ENCODE assay signal across 15 cellular contexts in the genomic region with DNA sequence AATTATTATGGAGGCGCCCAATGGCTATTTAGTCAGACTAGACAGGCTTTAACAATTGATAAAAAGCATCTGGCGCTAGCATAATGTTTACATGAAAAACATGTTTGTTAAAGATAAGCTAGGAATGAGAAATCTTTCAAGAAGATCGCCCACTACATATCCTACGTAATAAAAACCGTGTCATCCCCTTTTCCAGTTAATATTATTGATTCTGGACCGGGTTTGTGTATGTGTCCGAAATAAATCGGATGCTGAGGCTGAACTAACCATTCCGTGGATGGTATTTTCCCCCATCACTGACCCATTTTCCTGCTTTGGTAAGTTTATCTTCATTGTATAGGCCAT. TPM values are rescaled to one million over a fixed set of nuclear protein-coding genes. Genes with fewer than 3 reads are reported as not detected.
DNase-seq lines count a peak whose midpoint lies in the region; ATAC-seq and TF ChIP-seq lines count a peak whose summit lies in the region.
"Had no signal": no experiment of that assay in that cellular context is flagged by ENCODE, and none has a peak within 500 bp of the region (broad histone marks: within the 10 kb centered on the region; RNA-seq: fewer than 3 reads in every experiment).

No MANE protein-coding gene starts in this region.

- no peak overlapping the region for H2BK120ac ChIP-seq in mesendoderm (ENCODE audit: low read depth, low read length)

- peaks cover 20% of the 10 kb centered on the region for H3K9me3 ChIP-seq in endodermal cell (ENCODE audit: control insufficient read depth, low read length)
- H3K9me3 ChIP-seq in stomach smooth muscle (ENCODE audit: control insufficient read depth in 2 of 2, low read length in 2 of 2), result no peaks in the 10 kb centered on the region
- H3K9me3 ChIP-seq: mucosa of descending colon had no signal

- H3K27me3 Mint-ChIP-seq in WTC11 (ENCODE audit: low read depth) (no peaks in the 10 kb centered on the region), endodermal cell (ENCODE audit: insufficient read depth) (no peaks in the 10 kb centered on the region)
- H3K27me3 Mint-ChIP-seq in activated CD4-positive, alpha-beta memory T cell treated with anti-CD3 and anti-CD28 coated beads for 36 hours, result peaks cover 44% of the 10 kb centered on the region

- H2BK15ac ChIP-seq in mesendoderm (replicated peaks; ENCODE audit: low read depth), result no peak overlapping the region

- CTCF ChIA-PET in WTC11 (lab: Charles Lee), result interaction anchor here (1.5 kb wide), 2 partner anchors 10 to 25 kb away, joined by 5 to 9 read pairs; no protein-coding TSS in a partner anchor
- CTCF ChIA-PET in activated CD4-positive, alpha-beta memory T cell treated with anti-CD3 and anti-CD28 coated beads for 36 hours (lab: Charles Lee), result no interaction called here

- no peak for TF ChIP-seq CTCF in WTC11 (IDR thresholded peaks at IDR 0.05)
- TF ChIP-seq CTCF in endodermal cell (conservative IDR thresholded peaks at IDR 0.05), result no peak

- H3K79me2 ChIP-seq in mesendoderm (ENCODE audit: control insufficient read depth, insufficient read depth, low read length), result peaks cover 9% of the 10 kb centered on the region

- H3K4me1 Mint-ChIP-seq in WTC11 (peaks cover 34% of the 10 kb centered on the region), endodermal cell (peaks cover 68% of the 10 kb centered on the region)
- H3K4me1 Mint-ChIP-seq in activated CD4-positive, alpha-beta memory T cell treated with anti-CD3 and anti-CD28 coated beads for 36 hours (ENCODE audit: low read depth), result peaks cover 8% of the 10 kb centered on the region
- peaks cover 5% of the 10 kb centered on the region for H3K4me1 Mint-ChIP-seq in stimulated activated effector memory CD8-positive, alpha-beta T cell treated with anti-CD3 and anti-CD28 coated beads, Interleukin-12 subunit alpha, Interleukin-12 subunit beta, amount 100 ng/mL, for 72 hours
- H3K4me1 Mint-ChIP-seq: activated B cell treated with CpG ODN at 0.5 μM for 24 hours had no signal

- no peak overlapping the region for H3K23ac ChIP-seq in mesendoderm (ENCODE audit: low read length)

- no peak overlapping the region for H3K4me3 ChIP-seq in endodermal cell (ENCODE audit: low read length)
- no peak overlapping the region for H3K4me3 ChIP-seq in mesendoderm (ENCODE audit: low read length)
- H3K4me3 ChIP-seq in stomach smooth muscle (ENCODE audit: low read length in 2 of 2), result peak overlapping the region in 1 of 2 donors; percentile 59
- H3K4me3 ChIP-seq: mucosa of descending colon had no signal

- peaks cover 4% of the 10 kb centered on the region; the same call in 1 of the 2 replicates for H3K36me3 Mint-ChIP-seq in WTC11
- H3K36me3 Mint-ChIP-seq in endodermal cell (ENCODE audit: low read depth), result peaks cover 47% of the 10 kb centered on the region
- H3K36me3 Mint-ChIP-seq in activated CD4-positive, alpha-beta memory T cell treated with anti-CD3 and anti-CD28 coated beads for 36 hours, result no peaks in the 10 kb centered on the region
- no peaks in the 10 kb centered on the region for H3K36me3 Mint-ChIP-seq in stimulated activated effector memory CD8-positive, alpha-beta T cell treated with anti-CD3 and anti-CD28 coated beads, Interleukin-12 subunit alpha, Interleukin-12 subunit beta, amount 100 ng/mL, for 72 hours

- peak overlapping the region; percentile 41 for H3K18ac ChIP-seq in mesendoderm (ENCODE audit: low read length)

- peaks cover 10% of the 10 kb centered on the region for H3K79me1 ChIP-seq in mesendoderm (ENCODE audit: low read length)

- H3K27ac Mint-ChIP-seq in WTC11, result no peak overlapping the region
- peak overlapping the region; percentile 78 for H3K27ac Mint-ChIP-seq in endodermal cell
- no peak overlapping the region for H3K27ac Mint-ChIP-seq in activated CD4-positive, alpha-beta memory T cell treated with anti-CD3 and anti-CD28 coated beads for 36 hours
- no peak overlapping the region for H3K27ac Mint-ChIP-seq in stimulated activated effector memory CD8-positive, alpha-beta T cell treated with anti-CD3 and anti-CD28 coated beads, Interleukin-12 subunit alpha, Interleukin-12 subunit beta, amount 100 ng/mL, for 72 hours
- H3K27ac Mint-ChIP-seq: activated B cell treated with CpG ODN at 0.5 μM for 24 hours; activated T-helper 2 cell treated with anti-CD3 and anti-CD28 coated beads, Interferon-gamma antibody, Interleukin-2, Interleukin-4, amounts not matched to agents 10 μg/mL and 5 μg/mL and 100 μg/mL, durations not matched to agents 14 hours and 24 hours and 36 hours had no signal

- intact Hi-C loops in activated CD4-positive, alpha-beta memory T cell treated with anti-CD3 and anti-CD28 coated beads for 36 hours (cut with micrococcal nuclease), result no loop called here

- H3K9ac ChIP-seq in endodermal cell (ENCODE audit: extremely low read depth, low read length, poor library complexity, severe bottlenecking) (no peak overlapping the region), mesendoderm (ENCODE audit: low read length) (no peak overlapping the region), stomach smooth muscle (ENCODE audit: low read length in 2 of 2) (peak overlapping the region; percentile 27 to 58)

- peaks cover 38% of the 10 kb centered on the region for H3K4me1 ChIP-seq in endodermal cell (ENCODE audit: control insufficient read depth, insufficient read depth, low read length)
- H3K4me1 ChIP-seq in mesendoderm (ENCODE audit: control insufficient read depth, low read depth, low read length), result peaks cover 22% of the 10 kb centered on the region
- H3K4me1 ChIP-seq in stomach smooth muscle (ENCODE audit: control insufficient read depth, insufficient read depth, low read length), result peaks cover 78% of the 10 kb centered on the region

- WGBS in endodermal cell (ENCODE audit: insufficient coverage in 1 of 2, insufficient read length in 1 of 2), 2 experiments, result 91 to 95% methylated on average over 9 of the region's 9 CpGs
- no CpG with 5 or more reads among the region's 9 CpGs for WGBS in mesendoderm (ENCODE audit: extremely low coverage, insufficient coverage, low lambda C conversion rate)

- H2BK5ac ChIP-seq in mesendoderm (ENCODE audit: low read length), result peak overlapping the region; percentile 64

- no peak overlapping the region for H3K4ac ChIP-seq in mesendoderm (ENCODE audit: low read depth, low read length)

- H3K9me3 Mint-ChIP-seq in WTC11, result peaks cover 10% of the 10 kb centered on the region
- peaks cover 6% of the 10 kb centered on the region for H3K9me3 Mint-ChIP-seq in endodermal cell
- no peaks in the 10 kb centered on the region for H3K9me3 Mint-ChIP-seq in activated CD4-positive, alpha-beta memory T cell treated with anti-CD3 and anti-CD28 coated beads for 36 hours
- H3K9me3 Mint-ChIP-seq in stimulated activated effector memory CD8-positive, alpha-beta T cell treated with anti-CD3 and anti-CD28 coated beads, Interleukin-12 subunit alpha, Interleukin-12 subunit beta, amount 100 ng/mL, for 72 hours, result no peaks in the 10 kb centered on the region
- H3K9me3 Mint-ChIP-seq: activated B cell treated with CpG ODN at 0.5 μM for 24 hours; activated T-helper 2 cell treated with anti-CD3 and anti-CD28 coated beads, Interferon-gamma antibody, Interleukin-2, Interleukin-4, amounts not matched to agents 10 μg/mL and 5 μg/mL and 100 μg/mL, durations not matched to agents 14 hours and 24 hours and 36 hours had no signal

- no peak overlapping the region for H3K4me2 ChIP-seq in mesendoderm (ENCODE audit: low read length)

- ATAC-seq in WTC11, result no peak
- no peak for ATAC-seq in GM18868 (IDR thresholded peaks at IDR 0.05; ENCODE audit: unreplicated experiment)
- ATAC-seq in stimulated activated effector memory CD8-positive, alpha-beta T cell treated with anti-CD3 and anti-CD28 coated beads, Interleukin-12 subunit alpha, Interleukin-12 subunit beta, amount 100 ng/mL, for 72 hours, result no peak
- ATAC-seq: mucosa of descending colon had no signal

- no peak overlapping the region for H4K8ac ChIP-seq in mesendoderm (ENCODE audit: low read depth, low read length)

- H3K4me3 Mint-ChIP-seq in WTC11 (peak overlapping the region; percentile 42; the same call in 1 of the 2 replicates), endodermal cell (peak overlapping the region; percentile 42)
- H3K4me3 Mint-ChIP-seq in activated CD4-positive, alpha-beta memory T cell treated with anti-CD3 and anti-CD28 coated beads for 36 hours, result no peak overlapping the region
- no peak overlapping the region for H3K4me3 Mint-ChIP-seq in stimulated activated effector memory CD8-positive, alpha-beta T cell treated with anti-CD3 and anti-CD28 coated beads, Interleukin-12 subunit alpha, Interleukin-12 subunit beta, amount 100 ng/mL, for 72 hours
- H3K4me3 Mint-ChIP-seq: activated B cell treated with CpG ODN at 0.5 μM for 24 hours had no signal

- H3K56ac ChIP-seq in mesendoderm (ENCODE audit: low read length), result peak overlapping the region; percentile 77

- H2AK5ac ChIP-seq in mesendoderm (ENCODE audit: low read length), result peak overlapping the region; percentile 35

- H4K5ac ChIP-seq in mesendoderm (ENCODE audit: low read length), result no peak overlapping the region

- H3K27me3 ChIP-seq in endodermal cell (ENCODE audit: control insufficient read depth, insufficient read depth, low read length, poor library complexity, severe bottlenecking) (no peaks in the 10 kb centered on the region), mesendoderm (ENCODE audit: insufficient read depth, low read length, poor library complexity) (no peaks in the 10 kb centered on the region), stomach smooth muscle (ENCODE audit: control insufficient read depth in 1 of 2, insufficient read depth in 2 of 2, low read length in 2 of 2) (no peaks in the 10 kb centered on the region)

- DNase-seq in WTC11 (ENCODE audit: low spot score) (no peak), endodermal cell (no peak), mesendoderm (no peak), GF-D8 (lab: John Stamatoyannopoulos, UW) (no peak)
- no peak for DNase-seq in activated CD4-positive, alpha-beta memory T cell treated with anti-CD3 and anti-CD28 coated beads for 36 hours
- no peak for DNase-seq in stimulated activated effector memory CD8-positive, alpha-beta T cell treated with anti-CD3 and anti-CD28 coated beads, Interleukin-12 subunit alpha, Interleukin-12 subunit beta, amount 100 ng/mL, for 72 hours (ENCODE audit: low spot score in 2 of 2)
- DNase-seq: activated B cell treated with CpG ODN at 0.5 μM for 24 hours, amygdala, DMS 273 treated with DMSO at 0.1 percent for 48 hours, HCEC 1CT, mucosa of descending colon, NCI-H146 had no signal

- H3K27ac ChIP-seq in endodermal cell (ENCODE audit: low read depth, low read length), result no peak overlapping the region
- H3K27ac ChIP-seq in mesendoderm (ENCODE audit: low read depth, low read length), result peak overlapping the region; percentile 36
- H3K27ac ChIP-seq in stomach smooth muscle (ENCODE audit: low read length), result peak overlapping the region; percentile 74

- POLR2A ChIA-PET in WTC11 (lab: Charles Lee), result interaction anchor here (0.6 to 1.0 kb wide), 3 partner anchors 9 to 187 kb away, joined by 3 read pairs; a partner anchor contains a TSS
- POLR2A ChIA-PET in activated CD4-positive, alpha-beta memory T cell treated with anti-CD3 and anti-CD28 coated beads for 36 hours (lab: Charles Lee), result no interaction called here

- H3K36me3 ChIP-seq in endodermal cell (ENCODE audit: control insufficient read depth, insufficient read depth, low read length) (peaks cover 65% of the 10 kb centered on the region), mesendoderm (ENCODE audit: control insufficient read depth, insufficient read depth, low read length) (no peaks in the 10 kb centered on the region), stomach smooth muscle (ENCODE audit: control insufficient read depth in 2 of 2, insufficient read depth in 2 of 2, low read length in 2 of 2) (peaks cover 2% of the 10 kb centered on the region in 2 donors)

RNA-seq across cellular contexts. Expression of a gene that starts 8.8 kb away (rescaled TPM):
- total RNA-seq in WTC11 (2021) (75.0 to 89.6 TPM (median 82.3 TPM) in 3 replicates), endodermal cell (100 to 1,000 TPM; 702 to 764 TPM)
- 174 TPM for polyA plus RNA-seq in endodermal cell (2013, experiment 1 of 2)
- 194 TPM for polyA plus RNA-seq in endodermal cell (2013, experiment 2 of 2)
- 28.0 TPM for polyA plus RNA-seq in mesendoderm (2013, experiment 1 of 2)
- polyA plus RNA-seq in mesendoderm (2013, experiment 2 of 2), result 29.2 TPM
- total RNA-seq in activated CD4-positive, alpha-beta memory T cell treated with anti-CD3 and anti-CD28 coated beads for 36 hours, result not detected
- total RNA-seq: activated B cell treated with CpG ODN at 0.5 μM for 24 hours; activated T-helper 2 cell treated with anti-CD3 and anti-CD28 coated beads, Interferon-gamma antibody, Interleukin-2, Interleukin-4, amounts not matched to agents 10 μg/mL and 5 μg/mL and 100 μg/mL, durations not matched to agents 14 hours and 24 hours and 36 hours had no signal

RNA-seq across cellular contexts. Expression of a gene that starts 8.9 kb away (rescaled TPM):
- total RNA-seq in WTC11 (2021) (102 to 109 TPM (median 106 TPM) in 3 replicates), endodermal cell (100 to 1,000 TPM; 388 to 398 TPM)
- polyA plus RNA-seq in endodermal cell (2013, experiment 1 of 2), result 216 TPM
- 219 TPM for polyA plus RNA-seq in endodermal cell (2013, experiment 2 of 2)
- polyA plus RNA-seq in mesendoderm (2013, experiment 1 of 2), result 32.1 TPM
- 31.1 TPM for polyA plus RNA-seq in mesendoderm (2013, experiment 2 of 2)
- total RNA-seq in activated CD4-positive, alpha-beta memory T cell treated with anti-CD3 and anti-CD28 coated beads for 36 hours, result not detected
- total RNA-seq: activated B cell treated with CpG ODN at 0.5 μM for 24 hours; activated T-helper 2 cell treated with anti-CD3 and anti-CD28 coated beads, Interferon-gamma antibody, Interleukin-2, Interleukin-4, amounts not matched to agents 10 μg/mL and 5 μg/mL and 100 μg/mL, durations not matched to agents 14 hours and 24 hours and 36 hours had no signal

Comparison
In these comparisons a context has a peak if more than half of its experiments do, and no peak if none do; other contexts are left out.
1. H3K4me3 Mint-ChIP-seq: peak in WTC11 (single experiment) and endodermal cell (single experiment); none in activated CD4-positive, alpha-beta memory T cell treated with anti-CD3 and anti-CD28 coated beads for 36 hours (single experiment) and stimulated activated effector memory CD8-positive, alpha-beta T cell treated with anti-CD3 and anti-CD28 coated beads, Interleukin-12 subunit alpha, Interleukin-12 subunit beta, amount 100 ng/mL, for 72 hours (single experiment).
2. H3K9ac ChIP-seq: peak in stomach smooth muscle (2 of 2); none in endodermal cell (single experiment) and mesendoderm (single experiment).
3. RNA of a gene that starts 8.8 kb away (total RNA-seq): 702 to 764 TPM in endodermal cell and 75.0 to 89.6 TPM in WTC11; not detected in activated CD4-positive, alpha-beta memory T cell treated with anti-CD3 and anti-CD28 coated beads for 36 hours; every median in the first group is over 10 times any median in the second.
4. RNA of a gene that starts 8.9 kb away (total RNA-seq): 388 to 398 TPM in endodermal cell and 102 to 109 TPM in WTC11; not detected in activated CD4-positive, alpha-beta memory T cell treated with anti-CD3 and anti-CD28 coated beads for 36 hours; every median in the first group is over 100 times any median in the second.